ENCODE assay signal across 1 cellular context in the genomic region with DNA sequence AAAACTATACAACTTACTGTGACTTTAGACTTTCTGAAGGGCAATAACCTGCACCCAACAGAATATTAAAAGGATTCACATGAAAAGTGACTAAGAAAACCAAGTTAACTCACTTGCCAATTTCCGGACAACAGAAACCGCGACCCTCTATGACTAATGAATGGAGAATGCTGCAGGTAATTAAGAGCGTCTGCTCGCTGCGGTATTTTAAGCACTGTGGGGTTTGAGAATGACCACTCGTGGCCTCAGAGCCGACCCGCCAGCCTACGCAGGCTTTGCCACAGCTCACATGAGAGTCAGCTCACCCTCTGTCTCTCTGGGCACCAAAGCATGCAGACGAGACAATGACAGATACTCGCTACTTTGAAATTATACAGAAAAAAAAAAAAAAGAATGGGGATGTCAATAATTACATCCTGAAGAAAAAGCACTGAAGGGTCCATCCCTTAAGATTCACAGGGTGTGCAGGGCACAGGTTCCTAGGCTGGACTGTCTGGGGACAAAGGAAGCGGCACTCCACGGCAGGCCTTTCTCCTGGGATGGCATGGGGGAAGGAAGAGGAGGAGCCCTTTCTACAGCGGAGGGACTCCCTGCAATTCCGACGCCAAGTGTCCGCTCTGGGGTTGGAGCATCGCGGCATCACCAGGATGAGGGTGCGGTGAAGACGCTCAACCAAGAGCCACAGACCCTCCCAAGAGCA.
TF ChIP-seq lines count a peak whose summit lies in the region.

No MANE protein-coding gene starts in this region.

TF ChIP-seq in K562, 482 proteins besides CTCF, POLR2A, EP300 and RAD21 (continued from another document):
- TF ChIP-seq, protein P1, sequence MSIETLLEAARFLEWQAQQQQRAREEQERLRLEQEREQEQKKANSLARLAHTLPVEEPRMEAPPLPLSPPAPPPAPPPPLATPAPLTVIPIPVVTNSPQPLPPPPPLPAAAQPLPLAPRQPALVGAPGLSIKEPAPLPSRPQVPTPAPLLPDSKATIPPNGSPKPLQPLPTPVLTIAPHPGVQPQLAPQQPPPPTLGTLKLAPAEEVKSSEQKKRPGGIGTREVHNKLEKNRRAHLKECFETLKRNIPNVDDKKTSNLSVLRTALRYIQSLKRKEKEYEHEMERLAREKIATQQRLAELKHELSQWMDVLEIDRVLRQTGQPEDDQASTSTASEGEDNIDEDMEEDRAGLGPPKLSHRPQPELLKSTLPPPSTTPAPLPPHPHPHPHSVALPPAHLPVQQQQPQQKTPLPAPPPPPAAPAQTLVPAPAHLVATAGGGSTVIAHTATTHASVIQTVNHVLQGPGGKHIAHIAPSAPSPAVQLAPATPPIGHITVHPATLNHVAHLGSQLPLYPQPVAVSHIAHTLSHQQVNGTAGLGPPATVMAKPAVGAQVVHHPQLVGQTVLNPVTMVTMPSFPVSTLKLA (conservative IDR thresholded peaks at IDR 0.05): no peak
- TF ChIP-seq FOSL1 (tag; conservative IDR thresholded peaks at IDR 0.05) (peak; percentile 54; the same call in 1 of the 2 replicates), ZNF253 (CRISPR knock-in tag; conservative IDR thresholded peaks at IDR 0.05) (no peak)
- TF ChIP-seq, protein P2, sequence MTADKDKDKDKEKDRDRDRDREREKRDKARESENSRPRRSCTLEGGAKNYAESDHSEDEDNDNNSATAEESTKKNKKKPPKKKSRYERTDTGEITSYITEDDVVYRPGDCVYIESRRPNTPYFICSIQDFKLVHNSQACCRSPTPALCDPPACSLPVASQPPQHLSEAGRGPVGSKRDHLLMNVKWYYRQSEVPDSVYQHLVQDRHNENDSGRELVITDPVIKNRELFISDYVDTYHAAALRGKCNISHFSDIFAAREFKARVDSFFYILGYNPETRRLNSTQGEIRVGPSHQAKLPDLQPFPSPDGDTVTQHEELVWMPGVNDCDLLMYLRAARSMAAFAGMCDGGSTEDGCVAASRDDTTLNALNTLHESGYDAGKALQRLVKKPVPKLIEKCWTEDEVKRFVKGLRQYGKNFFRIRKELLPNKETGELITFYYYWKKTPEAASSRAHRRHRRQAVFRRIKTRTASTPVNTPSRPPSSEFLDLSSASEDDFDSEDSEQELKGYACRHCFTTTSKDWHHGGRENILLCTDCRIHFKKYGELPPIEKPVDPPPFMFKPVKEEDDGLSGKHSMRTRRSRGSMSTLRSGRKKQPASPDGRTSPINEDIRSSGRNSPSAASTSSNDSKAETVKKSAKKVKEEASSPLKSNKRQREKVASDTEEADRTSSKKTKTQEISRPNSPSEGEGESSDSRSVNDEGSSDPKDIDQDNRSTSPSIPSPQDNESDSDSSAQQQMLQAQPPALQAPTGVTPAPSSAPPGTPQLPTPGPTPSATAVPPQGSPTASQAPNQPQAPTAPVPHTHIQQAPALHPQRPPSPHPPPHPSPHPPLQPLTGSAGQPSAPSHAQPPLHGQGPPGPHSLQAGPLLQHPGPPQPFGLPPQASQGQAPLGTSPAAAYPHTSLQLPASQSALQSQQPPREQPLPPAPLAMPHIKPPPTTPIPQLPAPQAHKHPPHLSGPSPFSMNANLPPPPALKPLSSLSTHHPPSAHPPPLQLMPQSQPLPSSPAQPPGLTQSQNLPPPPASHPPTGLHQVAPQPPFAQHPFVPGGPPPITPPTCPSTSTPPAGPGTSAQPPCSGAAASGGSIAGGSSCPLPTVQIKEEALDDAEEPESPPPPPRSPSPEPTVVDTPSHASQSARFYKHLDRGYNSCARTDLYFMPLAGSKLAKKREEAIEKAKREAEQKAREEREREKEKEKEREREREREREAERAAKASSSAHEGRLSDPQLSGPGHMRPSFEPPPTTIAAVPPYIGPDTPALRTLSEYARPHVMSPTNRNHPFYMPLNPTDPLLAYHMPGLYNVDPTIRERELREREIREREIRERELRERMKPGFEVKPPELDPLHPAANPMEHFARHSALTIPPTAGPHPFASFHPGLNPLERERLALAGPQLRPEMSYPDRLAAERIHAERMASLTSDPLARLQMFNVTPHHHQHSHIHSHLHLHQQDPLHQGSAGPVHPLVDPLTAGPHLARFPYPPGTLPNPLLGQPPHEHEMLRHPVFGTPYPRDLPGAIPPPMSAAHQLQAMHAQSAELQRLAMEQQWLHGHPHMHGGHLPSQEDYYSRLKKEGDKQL (CRISPR knock-in tag; IDR thresholded peaks at IDR 0.05; ENCODE audit: borderline replicate concordance): no peak
